ENCODE assay signal across 9 cellular contexts in the genomic region with DNA sequence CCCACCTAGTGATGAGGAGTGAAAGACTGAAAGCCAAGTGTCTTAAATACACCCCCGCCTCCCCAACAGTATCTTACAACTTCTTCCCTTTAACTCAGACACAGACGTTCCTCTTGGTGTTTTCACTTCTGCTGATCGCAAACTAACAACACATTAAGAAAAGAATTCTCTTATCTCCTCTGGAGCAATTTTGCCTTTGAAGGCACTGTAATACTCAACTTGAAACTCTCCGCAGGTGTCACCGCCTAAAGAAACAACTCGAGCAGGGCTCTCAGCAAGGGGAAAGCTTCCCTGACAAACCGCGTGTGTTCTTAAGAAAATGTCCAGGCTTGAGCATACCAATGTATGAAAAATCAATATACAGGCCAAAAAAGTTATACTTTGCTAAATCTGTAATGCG. TPM values are rescaled to one million over a fixed set of nuclear protein-coding genes. Genes with fewer than 3 reads are reported as not detected.
DNase-seq lines count a peak whose midpoint lies in the region; ATAC-seq, FAIRE-seq and TF ChIP-seq lines count a peak whose summit lies in the region.
"Had no signal": no experiment of that assay in that cellular context is flagged by ENCODE, and none has a peak within 500 bp of the region (broad histone marks: within the 10 kb centered on the region; RNA-seq: fewer than 3 reads in every experiment).

No MANE protein-coding gene starts in this region.

- H2AFZ ChIP-seq in mammary epithelial cell (ENCODE audit: low read depth, low read length): peak overlapping the region; percentile 66

- H3K27ac ChIP-seq in mammary epithelial cell (ENCODE audit: insufficient read depth, low read depth, low read length) (peak overlapping the region; percentile 97), lower lobe of right lung (peak overlapping the region; percentile 70)

- dilution Hi-C loops in mammary epithelial cell (cut with HindIII; ENCODE audit: low sequenced_read_pairs): loop anchor here (5.0 kb wide), 1 partner anchor 94 kb away; no protein-coding TSS in a partner anchor

- H3K4me2 ChIP-seq in mammary epithelial cell (ENCODE audit: insufficient read depth, low read depth, low read length): peak overlapping the region; percentile 69

- peaks cover 5% of the 10 kb centered on the region for H3K4me1 Mint-ChIP-seq in activated CD4-positive, alpha-beta T cell treated with anti-CD3 and anti-CD28 coated beads, Interleukin-2, amount 10 ng/mL, durations not matched to agents 24 days and 14 days
- H3K4me1 Mint-ChIP-seq in effector memory CD8-positive, alpha-beta T cell (ENCODE audit: low read depth in 2 of 2): no peaks in the 10 kb centered on the region

- peaks cover 55% of the 10 kb centered on the region for H3K79me2 ChIP-seq in mammary epithelial cell (ENCODE audit: insufficient read depth, low read length)

- WGBS in mammary epithelial cell (ENCODE audit: low coverage, missing lambda C conversion rate): 2% methylated on average over 9 of the region's 9 CpGs

- H3K27me3 Mint-ChIP-seq in activated CD4-positive, alpha-beta T cell treated with anti-CD3 and anti-CD28 coated beads, Interleukin-2, amount 10 ng/mL, durations not matched to agents 24 days and 14 days: peaks cover 47% of the 10 kb centered on the region
- peaks cover 0 to 9% of the 10 kb centered on the region in 2 donors for H3K27me3 Mint-ChIP-seq in effector memory CD8-positive, alpha-beta T cell

- H3K4me3 ChIP-seq in LNCaP clone FGC (ENCODE audit: low read depth, low read length) (peak overlapping the region; percentile 78), mammary epithelial cell (replicated peaks in 1 of 3; ENCODE audit: insufficient read depth in 1 of 3, low read depth in 2 of 3, low read length in 3 of 3) (peak overlapping the region; percentile 63 to 99 (median 99)), lower lobe of right lung (peak overlapping the region; percentile 66)

- in situ Hi-C loops in mammary epithelial cell (cut with MboI; ENCODE audit: low sequenced_read_pairs in 2 of 2): loop anchor here (5.0 to 10.0 kb wide), 3 partner anchors 154 to 539 kb away; no protein-coding TSS in a partner anchor

- no peaks in the 10 kb centered on the region for H4K20me1 ChIP-seq in mammary epithelial cell (ENCODE audit: insufficient read depth, low read length)

- H3K9me3 Mint-ChIP-seq in activated CD4-positive, alpha-beta T cell treated with anti-CD3 and anti-CD28 coated beads, Interleukin-2, amount 10 ng/mL, durations not matched to agents 24 days and 14 days: no peaks in the 10 kb centered on the region
- no peaks in the 10 kb centered on the region for H3K9me3 Mint-ChIP-seq in effector memory CD8-positive, alpha-beta T cell

- TF ChIP-seq CTCF in LNCaP clone FGC (IDR thresholded peaks at IDR 0.05; ENCODE audit: control insufficient read depth, extremely low read depth, insufficient read depth) (no peak), mammary epithelial cell (conservative IDR thresholded peaks at IDR 0.05 in 1 of 2, IDR thresholded peaks at IDR 0.05 in 1 of 2; ENCODE audit: extremely low read depth in 1 of 2, insufficient read depth in 1 of 2, low read depth in 1 of 2, low read length in 2 of 2) (no peak), lower lobe of right lung (IDR thresholded peaks at IDR 0.05) (no peak)

- peaks cover 13% of the 10 kb centered on the region for H3K36me3 ChIP-seq in mammary epithelial cell (ENCODE audit: insufficient read depth, low read length)
- H3K36me3 ChIP-seq in lower lobe of right lung: no peaks in the 10 kb centered on the region

- H3K9me3 ChIP-seq in mammary epithelial cell (replicated peaks; ENCODE audit: insufficient read depth, low read length): no peaks in the 10 kb centered on the region
- no peaks in the 10 kb centered on the region for H3K9me3 ChIP-seq in lower lobe of right lung

- ATAC-seq in lower lobe of right lung: peak in 1 of 2 donors; percentile 25
- ATAC-seq in effector memory CD8-positive, alpha-beta T cell (replicated peaks): no peak

- H3K4me3 Mint-ChIP-seq in activated CD4-positive, alpha-beta T cell treated with anti-CD3 and anti-CD28 coated beads, Interleukin-2, amount 10 ng/mL, durations not matched to agents 24 days and 14 days: peak overlapping the region; percentile 19
- H3K4me3 Mint-ChIP-seq in effector memory CD8-positive, alpha-beta T cell: no peak overlapping the region

- no peak for DNase-seq in activated CD4-positive, alpha-beta T cell treated with anti-CD3 and anti-CD28 coated beads, Interleukin-2, amount 10 ng/mL, durations not matched to agents 24 days and 14 days
- DNase-seq in activated CD4-positive, alpha-beta T cell treated with anti-CD3 and anti-CD28 coated beads for 1 hour: no peak
- DNase-seq in LNCaP clone FGC (ENCODE audit: low read depth) (no peak), mammary epithelial cell (no peak), lower lobe of right lung (no peak), urothelium cell line (ENCODE audit: low spot score) (peak; percentile 46), NCI-H2196 treated with DMSO at 0.1 percent for 48 hours (lab: John Stamatoyannopoulos, UW; ENCODE audit: unreplicated experiment) (no peak)
- DNase-seq in effector memory CD8-positive, alpha-beta T cell: no peak

- BruUV-seq in mammary epithelial cell (replicated peaks; lab: Mats Ljungman, UMichigan): TSS peak; percentile 39

- peak overlapping the region; percentile 98 for H3K9ac ChIP-seq in mammary epithelial cell (ENCODE audit: insufficient read depth, low read length)

- peaks cover 39% of the 10 kb centered on the region for H3K4me1 ChIP-seq in mammary epithelial cell (ENCODE audit: insufficient read depth, low read length)
- peaks cover 25% of the 10 kb centered on the region for H3K4me1 ChIP-seq in lower lobe of right lung

- intact Hi-C loops in activated CD4-positive, alpha-beta T cell treated with anti-CD3 and anti-CD28 coated beads, Interleukin-2, amount 10 ng/mL, durations not matched to agents 24 days and 14 days (cut with micrococcal nuclease): no loop called here
- intact Hi-C loops in mammary epithelial cell (cut with micrococcal nuclease) (loop anchor here (5.0 to 10.0 kb wide), 4 partner anchors 86 to 494 kb away; no protein-coding TSS in a partner anchor), lower lobe of right lung (cut with DNase I) (loop anchor here (10.0 kb wide), 1 partner anchor 546 kb away; no protein-coding TSS in a partner anchor)

- FAIRE-seq in urothelium cell line (lab: Jason Lieb, UNC): peak; percentile 69

- no peaks in the 10 kb centered on the region for H3K36me3 Mint-ChIP-seq in activated CD4-positive, alpha-beta T cell treated with anti-CD3 and anti-CD28 coated beads, Interleukin-2, amount 10 ng/mL, durations not matched to agents 24 days and 14 days (ENCODE audit: low read depth)
- H3K36me3 Mint-ChIP-seq in effector memory CD8-positive, alpha-beta T cell (ENCODE audit: insufficient read depth): no peaks in the 10 kb centered on the region

- H3K27ac Mint-ChIP-seq in activated CD4-positive, alpha-beta T cell treated with anti-CD3 and anti-CD28 coated beads, Interleukin-2, amount 10 ng/mL, durations not matched to agents 24 days and 14 days: no peak overlapping the region
- no peak overlapping the region for H3K27ac Mint-ChIP-seq in effector memory CD8-positive, alpha-beta T cell

- H3K27me3 ChIP-seq in mammary epithelial cell (ENCODE audit: insufficient read depth, low read length): no peaks in the 10 kb centered on the region
- H3K27me3 ChIP-seq in lower lobe of right lung (ENCODE audit: low read depth): no peaks in the 10 kb centered on the region

- CTCF ChIA-PET in mammary epithelial cell (lab: Charles Lee; ENCODE audit: low non-redundant PET): interaction anchor here (0.6 to 0.7 kb wide), 2 partner anchors 276 to 382 kb away, joined by 6 to 13 read pairs; no protein-coding TSS in a partner anchor

RNA-seq across cellular contexts. Expression of gene SEMA3C, which starts 0.4 kb away (rescaled TPM):
- not detected in 2 replicates for total RNA-seq in activated CD4-positive, alpha-beta T cell treated with anti-CD3 and anti-CD28 coated beads, Interleukin-2, amount 10 ng/mL, durations not matched to agents 24 days and 14 days
- total RNA-seq in mammary epithelial cell (100 to 1,000 TPM; 312 to 708 TPM), lower lobe of right lung (34.8 TPM)
- 140 TPM for polyA plus RNA-seq in mammary epithelial cell
- 473 TPM for polyA minus RNA-seq in mammary epithelial cell
- total RNA-seq: activated CD8-positive, alpha-beta memory T cell treated with anti-CD3 and anti-CD28 coated beads for 36 hours had no signal

Comparison
In these comparisons a context has a peak if more than half of its experiments do, and no peak if none do; other contexts are left out.
1. RNA of gene SEMA3C, which starts 0.4 kb away (total RNA-seq): 312 to 708 TPM in mammary epithelial cell and 34.8 TPM in lower lobe of right lung (single experiment); not detected in activated CD4-positive, alpha-beta T cell treated with anti-CD3 and anti-CD28 coated beads, Interleukin-2, amount 10 ng/mL, durations not matched to agents 24 days and 14 days; every median in the first group is over 10 times any median in the second.
2. Peak in every context shown above with its lines, with median percentiles within 50 percentile points of each other: H3K4me3 ChIP-seq.